ENCODE assay signal across 2 cellular contexts in the genomic region with DNA sequence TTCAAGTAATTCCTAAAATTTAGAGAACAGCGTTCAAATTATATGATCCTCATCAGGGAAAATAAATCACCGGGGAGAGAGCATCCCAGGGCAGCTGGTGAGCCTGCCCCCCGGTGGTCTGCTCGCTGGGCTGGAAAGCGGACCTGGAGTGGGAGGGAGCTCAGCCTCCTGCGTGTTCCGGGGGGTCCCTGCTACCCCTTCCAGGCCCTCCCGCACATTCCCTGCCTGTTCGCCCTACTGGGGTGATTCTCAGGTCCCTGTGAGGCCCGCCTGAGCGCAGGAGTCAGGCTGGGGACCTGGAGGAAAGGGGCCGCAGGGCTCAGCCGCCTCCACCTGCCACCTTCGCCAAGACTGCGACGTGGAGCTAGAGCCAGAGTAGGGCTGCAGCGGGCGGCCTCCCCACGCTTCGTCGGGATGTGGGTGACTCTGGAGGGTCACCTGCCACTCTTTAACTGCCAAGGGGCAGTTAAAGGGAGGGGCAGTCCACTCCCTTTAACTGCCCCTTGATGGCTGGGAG.
TF ChIP-seq lines count a peak whose summit lies in the region.

No MANE protein-coding gene starts in this region.

TF ChIP-seq in H1, 55 proteins besides CTCF, POLR2A, EP300 and RAD21:
- no peak for TF ChIP-seq YY1 (IDR thresholded peaks at IDR 0.05; ENCODE audit: low read depth, low read length)
- no peak for TF ChIP-seq KDM4A (IDR thresholded peaks at IDR 0.05; ENCODE audit: low read depth, low read length, severe bottlenecking)
- TF ChIP-seq, protein P1, sequence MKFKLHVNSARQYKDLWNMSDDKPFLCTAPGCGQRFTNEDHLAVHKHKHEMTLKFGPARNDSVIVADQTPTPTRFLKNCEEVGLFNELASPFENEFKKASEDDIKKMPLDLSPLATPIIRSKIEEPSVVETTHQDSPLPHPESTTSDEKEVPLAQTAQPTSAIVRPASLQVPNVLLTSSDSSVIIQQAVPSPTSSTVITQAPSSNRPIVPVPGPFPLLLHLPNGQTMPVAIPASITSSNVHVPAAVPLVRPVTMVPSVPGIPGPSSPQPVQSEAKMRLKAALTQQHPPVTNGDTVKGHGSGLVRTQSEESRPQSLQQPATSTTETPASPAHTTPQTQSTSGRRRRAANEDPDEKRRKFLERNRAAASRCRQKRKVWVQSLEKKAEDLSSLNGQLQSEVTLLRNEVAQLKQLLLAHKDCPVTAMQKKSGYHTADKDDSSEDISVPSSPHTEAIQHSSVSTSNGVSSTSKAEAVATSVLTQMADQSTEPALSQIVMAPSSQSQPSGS (IDR thresholded peaks at IDR 0.05; ENCODE audit: low read length): no peak
- no peak for TF ChIP-seq ZNF274 (IDR thresholded peaks at IDR 0.05; ENCODE audit: borderline replicate concordance, extremely low read depth, low read length)
- TF ChIP-seq CHD1 (IDR thresholded peaks at IDR 0.05; ENCODE audit: low read depth, low read length): no peak
- TF ChIP-seq SRF (IDR thresholded peaks at IDR 0.05; ENCODE audit: low read depth, low read length): no peak
- TF ChIP-seq CTBP2 (IDR thresholded peaks at IDR 0.05; ENCODE audit: borderline replicate concordance, insufficient read depth, insufficient read length, low read length): no peak
- TF ChIP-seq, protein P2, sequence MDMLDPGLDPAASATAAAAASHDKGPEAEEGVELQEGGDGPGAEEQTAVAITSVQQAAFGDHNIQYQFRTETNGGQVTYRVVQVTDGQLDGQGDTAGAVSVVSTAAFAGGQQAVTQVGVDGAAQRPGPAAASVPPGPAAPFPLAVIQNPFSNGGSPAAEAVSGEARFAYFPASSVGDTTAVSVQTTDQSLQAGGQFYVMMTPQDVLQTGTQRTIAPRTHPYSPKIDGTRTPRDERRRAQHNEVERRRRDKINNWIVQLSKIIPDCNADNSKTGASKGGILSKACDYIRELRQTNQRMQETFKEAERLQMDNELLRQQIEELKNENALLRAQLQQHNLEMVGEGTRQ (IDR thresholded peaks at IDR 0.05; ENCODE audit: low read length): no peak
- no peak for TF ChIP-seq BCL11A (IDR thresholded peaks at IDR 0.05; ENCODE audit: low read depth in 2 of 2, low read length in 2 of 2)
- no peak for TF ChIP-seq SIN3A (conservative IDR thresholded peaks at IDR 0.05 in 1 of 2, IDR thresholded peaks at IDR 0.05 in 1 of 2; ENCODE audit: low read depth in 1 of 2, low read length in 2 of 2)

TF ChIP-seq in GM12891, 5 proteins besides CTCF, POLR2A, EP300 and RAD21:
- TF ChIP-seq SPI1 (IDR thresholded peaks at IDR 0.05; ENCODE audit: low read depth, low read length): no peak
- TF ChIP-seq PAX5 (IDR thresholded peaks at IDR 0.05; ENCODE audit: insufficient read depth, low read length, severe bottlenecking): no peak
- TF ChIP-seq POU2F2 (IDR thresholded peaks at IDR 0.05; ENCODE audit: low read depth, low read length): no peak
